Comparison of ENCODE assay signal across 8 cellular contexts in genomic region chr1:60970081-60970509, GRCh38.
DNase-seq lines count a peak whose midpoint lies in the region; ATAC-seq and TF ChIP-seq lines count a peak whose summit lies in the region.

No MANE protein-coding gene starts in this region.

- no peaks in the 10 kb centered on the region for H3K36me3 ChIP-seq in heart right ventricle
- no peaks in the 10 kb centered on the region for H3K36me3 ChIP-seq in spleen

- H3K4me1 Mint-ChIP-seq in HFFc6 (ENCODE audit: low read depth): peaks cover 35% of the 10 kb centered on the region

- H3K4me1 ChIP-seq in heart right ventricle (peaks cover 0 to 14% (median 8%) of the 10 kb centered on the region in 9 donors), spleen (no peaks in the 10 kb centered on the region)

- H3K9me3 ChIP-seq in heart right ventricle: peaks cover 0 to 18% (median 7%) of the 10 kb centered on the region in 11 donors
- peaks cover 5 to 23% (median 22%) of the 10 kb centered on the region in 8 donors for H3K9me3 ChIP-seq in spleen

- H3K9me3 Mint-ChIP-seq in HFFc6: peaks cover 16% of the 10 kb centered on the region

- peak; percentile 75 for ATAC-seq in SK-N-SH treated with all-trans-retinoic acid at 6 μM for 48 hours
- ATAC-seq in heart right ventricle: peak; percentile 52 to 83 (median 75)
- ATAC-seq in GM18519 (IDR thresholded peaks at IDR 0.05; ENCODE audit: low FRiP score, unreplicated experiment): no peak
- ATAC-seq in HG03354 (IDR thresholded peaks at IDR 0.05; ENCODE audit: poor library complexity, severe bottlenecking, unreplicated experiment): no peak

- H3K27me3 ChIP-seq in heart right ventricle (no peaks in the 10 kb centered on the region), spleen (replicated peaks in 1 of 7) (no peaks in the 10 kb centered on the region)

- H3K27ac ChIP-seq in heart right ventricle: peak overlapping the region in 7 of 10 donors; percentile 41 to 76 (median 66)
- H3K27ac ChIP-seq in spleen: no peak overlapping the region

- no peak overlapping the region for H3K27ac Mint-ChIP-seq in HFFc6

- intact Hi-C loops in heart right ventricle (cut with DNase I) (loop anchor here in 9 of 10 donors (2.0 to 10.0 kb wide), 16 partner anchors 65 to 885 kb away; partner anchors contain the start of gene TM2D1 (in 1 of the 9)), spleen (cut with DNase I; ENCODE audit: low total_unique reads) (loop anchor here (10.0 kb wide), 1 partner anchor 895 kb away; no protein-coding TSS in a partner anchor)

- peak; percentile 14 for DNase-seq in HFFc6
- DNase-seq in heart right ventricle: no peak
- DNase-seq in spleen: no peak
- DNase-seq in CD1c-positive myeloid dendritic cell (ENCODE audit: extremely low spot score): no peak
- DNase-seq in UCSD-AML1 (lab: John Stamatoyannopoulos, UW; ENCODE audit: unreplicated experiment): no peak

- peaks cover 9% of the 10 kb centered on the region for H3K27me3 Mint-ChIP-seq in HFFc6 (ENCODE audit: insufficient read depth)

- no peak for TF ChIP-seq POLR2A in spleen (IDR thresholded peaks at IDR 0.05)

- no peak overlapping the region for H3K4me3 Mint-ChIP-seq in HFFc6

- H3K36me3 Mint-ChIP-seq in HFFc6 (ENCODE audit: low read depth): peaks cover 12% of the 10 kb centered on the region

- 22 to 24% methylated on average over 7 of the region's 7 CpGs for WGBS in heart right ventricle, 2 donors
- 36 to 51% (median 44%) methylated on average over 7 of the region's 7 CpGs for WGBS in spleen, 5 donors

- TF ChIP-seq CTCF in HFFc6 (IDR thresholded peaks at IDR 0.05): peak; percentile 69
- TF ChIP-seq CTCF in heart right ventricle (IDR thresholded peaks at IDR 0.05): peak; percentile 17 to 70 (median 60)
- TF ChIP-seq CTCF in spleen (IDR thresholded peaks at IDR 0.05 in 8 of 11, conservative IDR thresholded peaks at IDR 0.05 in 3 of 11): peak in 6 of 11 experiments; percentile 28 to 54 (median 43)

- H3K4me3 ChIP-seq in heart right ventricle (peak overlapping the region in 1 of 10 donors; percentile 10), spleen (no peak overlapping the region)

TF ChIP-seq in SK-N-SH treated with all-trans-retinoic acid at 6 μM for 48 hours, 23 proteins besides CTCF, POLR2A, EP300 and RAD21:
- TF ChIP-seq CSDC2 (CRISPR knock-in tag; IDR thresholded peaks at IDR 0.05) (no peak), PPARA (CRISPR knock-in tag; IDR thresholded peaks at IDR 0.05; ENCODE audit: borderline replicate concordance) (no peak), CSRNP3 (CRISPR knock-in tag; IDR thresholded peaks at IDR 0.05) (no peak), PATZ1 (CRISPR knock-in tag; IDR thresholded peaks at IDR 0.05; ENCODE audit: borderline replicate concordance) (no peak), BACH2 (CRISPR knock-in tag; IDR thresholded peaks at IDR 0.05; ENCODE audit: borderline replicate concordance) (no peak), ISL1 (CRISPR knock-in tag; IDR thresholded peaks at IDR 0.05) (no peak), ZFP30 (CRISPR knock-in tag; IDR thresholded peaks at IDR 0.05) (no peak), SNAI2 (CRISPR knock-in tag; IDR thresholded peaks at IDR 0.05) (no peak), ZC3H10 (CRISPR knock-in tag; IDR thresholded peaks at IDR 0.05) (no peak), CREB5 (CRISPR knock-in tag; IDR thresholded peaks at IDR 0.05; ENCODE audit: low read depth) (no peak), TCF4 (CRISPR knock-in tag; IDR thresholded peaks at IDR 0.05; ENCODE audit: borderline replicate concordance) (no peak), ZFP3 (CRISPR knock-in tag; IDR thresholded peaks at IDR 0.05) (no peak), TOX (CRISPR knock-in tag; IDR thresholded peaks at IDR 0.05; ENCODE audit: borderline replicate concordance) (no peak), ARNTL (CRISPR knock-in tag; IDR thresholded peaks at IDR 0.05; ENCODE audit: borderline replicate concordance, low read depth) (no peak), ESRRG (CRISPR knock-in tag; IDR thresholded peaks at IDR 0.05) (no peak), OSR1 (CRISPR knock-in tag; IDR thresholded peaks at IDR 0.05) (no peak), GLIS3 (CRISPR knock-in tag; IDR thresholded peaks at IDR 0.05) (no peak), POU6F1 (CRISPR knock-in tag; IDR thresholded peaks at IDR 0.05; ENCODE audit: borderline replicate concordance, low read depth) (no peak), RARB (CRISPR knock-in tag; IDR thresholded peaks at IDR 0.05) (no peak)

Comparison
In these comparisons a context has a peak if more than half of its experiments do, and no peak if none do; other contexts are left out.
1. ATAC-seq: peak in SK-N-SH treated with all-trans-retinoic acid at 6 μM for 48 hours (single experiment) and heart right ventricle (8 of 8); none in GM18519 (single experiment) and HG03354 (single experiment).
2. H3K27ac ChIP-seq: peak in heart right ventricle (7 of 10); none in spleen (0 of 8).
3. Peak in every context shown above with its lines, with median percentiles within 50 percentile points of each other: CTCF ChIP-seq.